In the genomic region with DNA sequence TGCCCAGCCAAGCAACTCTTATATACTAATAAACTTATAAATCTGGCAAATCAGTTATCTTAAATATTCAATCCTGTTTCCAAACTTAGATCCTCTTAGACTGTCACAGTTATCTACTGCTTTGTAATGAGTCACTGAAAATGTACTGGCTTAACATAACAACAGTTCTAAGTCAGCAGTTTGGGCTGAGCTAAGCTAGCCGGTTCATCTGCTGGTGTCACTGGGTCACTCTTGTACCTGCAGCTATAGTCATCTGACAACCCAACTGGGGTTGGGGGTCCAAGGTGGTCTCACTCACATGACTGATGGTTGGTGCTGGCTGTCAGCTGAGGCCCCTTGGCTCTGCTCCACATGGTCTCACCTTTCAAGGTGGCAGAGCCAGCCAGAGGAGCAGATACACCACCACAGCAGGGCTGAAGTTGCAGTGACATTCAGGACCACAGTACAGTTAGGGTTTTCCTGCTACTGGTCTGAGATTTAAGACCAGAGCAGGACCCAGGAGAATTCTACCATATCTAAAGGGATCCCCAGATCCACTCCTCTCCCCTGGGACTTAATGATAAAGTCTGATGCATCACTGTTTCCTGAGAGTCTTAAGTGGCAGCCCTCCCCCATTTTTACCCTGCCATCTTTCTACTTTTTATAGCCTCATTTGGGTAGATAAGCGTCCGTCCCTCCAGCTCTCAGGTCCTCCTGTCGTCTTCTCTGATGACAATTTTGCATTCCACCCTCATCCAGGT, we compare ENCODE assay signal across 28 cellular contexts. TPM values are rescaled to one million over a fixed set of nuclear protein-coding genes. Genes with fewer than 3 reads are reported as not detected.
DNase-seq lines count a peak whose midpoint lies in the region; ATAC-seq and TF ChIP-seq lines count a peak whose summit lies in the region.
"Had no signal": no experiment of that assay in that cellular context is flagged by ENCODE, and none has a peak within 500 bp of the region (broad histone marks: within the 10 kb centered on the region; RNA-seq: fewer than 3 reads in every experiment).

No MANE protein-coding gene starts in this region.

- peak; percentile 19 for ATAC-seq in stimulated activated naive CD8-positive, alpha-beta T cell treated with anti-CD3 and anti-CD28 coated beads, Interleukin-15, Interleukin-2, amounts not matched to agents 100 U/mL and 50 U/mL, for 24 hours
- no peak for ATAC-seq in stimulated activated naive CD8-positive, alpha-beta T cell treated with anti-CD3 and anti-CD28 coated beads, Interleukin-15, amount 100 ng/mL, for 72 hours
- no peak for ATAC-seq in HG02642 (IDR thresholded peaks at IDR 0.05; ENCODE audit: poor library complexity, unreplicated experiment)
- no peak for ATAC-seq in HG02588 (IDR thresholded peaks at IDR 0.05; ENCODE audit: unreplicated experiment)
- ATAC-seq: activated naive CD8-positive, alpha-beta T cell treated with anti-CD3 and anti-CD28 coated beads, Interleukin-2, amount 50 U/mL, for 24 hours; body of pancreas; effector memory CD8-positive, alpha-beta T cell; left ventricle myocardium superior; natural killer cell; WTC11 had no signal

- H3K27me3 Mint-ChIP-seq in stimulated activated naive CD8-positive, alpha-beta T cell treated with anti-CD3 and anti-CD28 coated beads, Interleukin-15, amount 100 ng/mL, for 72 hours, result no peaks in the 10 kb centered on the region
- H3K27me3 Mint-ChIP-seq in type B pancreatic cell, result no peaks in the 10 kb centered on the region
- H3K27me3 Mint-ChIP-seq: activated CD4-positive, alpha-beta memory T cell treated with anti-CD3 and anti-CD28 coated beads for 36 hours; activated naive CD8-positive, alpha-beta T cell treated with anti-CD3 and anti-CD28 coated beads, Interleukin-2, amount 50 U/mL, for 24 hours; CD4-positive, alpha-beta T cell; effector memory CD8-positive, alpha-beta T cell had no signal

- no peaks in the 10 kb centered on the region for H3K4me1 ChIP-seq in sigmoid colon
- H3K4me1 ChIP-seq: body of pancreas, parathyroid adenoma, suprapubic skin, uterus had no signal

- TF ChIP-seq CTCF in fibroblast of the aortic adventitia (IDR thresholded peaks at IDR 0.05; ENCODE audit: insufficient read depth, low read length) (no peak), type B pancreatic cell (conservative IDR thresholded peaks at IDR 0.05) (no peak), sigmoid colon (IDR thresholded peaks at IDR 0.05) (no peak)

- H3K9me3 ChIP-seq in sigmoid colon, result no peaks in the 10 kb centered on the region
- H3K9me3 ChIP-seq: body of pancreas, suprapubic skin, uterus had no signal

- no peak overlapping the region for H3K4me3 Mint-ChIP-seq in stimulated activated naive CD8-positive, alpha-beta T cell treated with anti-CD3 and anti-CD28 coated beads, Interleukin-15, amount 100 ng/mL, for 72 hours
- H3K4me3 Mint-ChIP-seq in type B pancreatic cell, result no peak overlapping the region
- H3K4me3 Mint-ChIP-seq: activated CD4-positive, alpha-beta memory T cell treated with anti-CD3 and anti-CD28 coated beads for 36 hours; activated naive CD8-positive, alpha-beta T cell treated with anti-CD3 and anti-CD28 coated beads, Interleukin-2, amount 50 U/mL, for 24 hours; CD4-positive, alpha-beta T cell; effector memory CD8-positive, alpha-beta T cell; natural killer cell; WTC11 had no signal

- H3K4me3 ChIP-seq in fibroblast of the aortic adventitia (ENCODE audit: low read depth, low read length) (no peak overlapping the region), sigmoid colon (no peak overlapping the region)
- H3K4me3 ChIP-seq: body of pancreas, hepatocyte, suprapubic skin, uterus had no signal

- no peak overlapping the region for H3K27ac ChIP-seq in sigmoid colon
- H3K27ac ChIP-seq: body of pancreas, hepatocyte, HL-60, parathyroid adenoma, suprapubic skin, uterus had no signal

- no peak overlapping the region for H3K27ac Mint-ChIP-seq in stimulated activated naive CD8-positive, alpha-beta T cell treated with anti-CD3 and anti-CD28 coated beads, Interleukin-15, amount 100 ng/mL, for 72 hours
- H3K27ac Mint-ChIP-seq in type B pancreatic cell, result peak overlapping the region; percentile 2
- H3K27ac Mint-ChIP-seq: activated CD4-positive, alpha-beta memory T cell treated with anti-CD3 and anti-CD28 coated beads for 36 hours; activated naive CD8-positive, alpha-beta T cell treated with anti-CD3 and anti-CD28 coated beads, Interleukin-2, amount 50 U/mL, for 24 hours; CD4-positive, alpha-beta T cell; effector memory CD8-positive, alpha-beta T cell; natural killer cell; WTC11 had no signal

- peaks cover 29% of the 10 kb centered on the region for H3K4me1 Mint-ChIP-seq in stimulated activated naive CD8-positive, alpha-beta T cell treated with anti-CD3 and anti-CD28 coated beads, Interleukin-15, amount 100 ng/mL, for 72 hours
- peaks cover 4% of the 10 kb centered on the region for H3K4me1 Mint-ChIP-seq in type B pancreatic cell (ENCODE audit: unreplicated experiment)

- WGBS in sigmoid colon, 2 donors, result 84 to 87% methylated on average over 4 of the region's 4 CpGs

- intact Hi-C loops in sigmoid colon (cut with DNase I), result no loop called here

- no peak for TF ChIP-seq EP300 in sigmoid colon (IDR thresholded peaks at IDR 0.05)

- TF ChIP-seq POLR2A in sigmoid colon (IDR thresholded peaks at IDR 0.05), result no peak

- peaks cover 0 to 8% of the 10 kb centered on the region in 2 donors for H3K9me3 Mint-ChIP-seq in stimulated activated naive CD8-positive, alpha-beta T cell treated with anti-CD3 and anti-CD28 coated beads, Interleukin-15, amount 100 ng/mL, for 72 hours
- H3K9me3 Mint-ChIP-seq in type B pancreatic cell, result no peaks in the 10 kb centered on the region
- H3K9me3 Mint-ChIP-seq: activated naive CD8-positive, alpha-beta T cell treated with anti-CD3 and anti-CD28 coated beads, Interleukin-2, amount 50 U/mL, for 24 hours; CD4-positive, alpha-beta T cell; effector memory CD8-positive, alpha-beta T cell; natural killer cell had no signal

- peaks cover 14% of the 10 kb centered on the region for H3K36me3 Mint-ChIP-seq in type B pancreatic cell
- H3K36me3 Mint-ChIP-seq: natural killer cell had no signal

- DNase-seq in stimulated activated naive CD8-positive, alpha-beta T cell treated with anti-CD3 and anti-CD28 coated beads, Interleukin-15, Interleukin-2, amounts not matched to agents 100 U/mL and 50 U/mL, for 24 hours, result no peak
- DNase-seq in stimulated activated naive CD8-positive, alpha-beta T cell treated with anti-CD3 and anti-CD28 coated beads, Interleukin-15, amount 100 ng/mL, for 72 hours, result no peak
- DNase-seq in RKO (ENCODE audit: low spot score) (peak; percentile 45), fibroblast of the aortic adventitia (ENCODE audit: low read depth) (peak; percentile 30), type B pancreatic cell (ENCODE audit: extremely low spot score, unreplicated experiment) (no peak), sigmoid colon (no peak)
- DNase-seq: activated CD4-positive, alpha-beta memory T cell treated with anti-CD3 and anti-CD28 coated beads for 36 hours; activated gamma-delta T cell; activated naive CD8-positive, alpha-beta T cell treated with anti-CD3 and anti-CD28 coated beads, Interleukin-2, amount 50 U/mL, for 24 hours; body of pancreas; CD4-positive, alpha-beta T cell; effector memory CD8-positive, alpha-beta T cell; left ventricle myocardium superior; midbrain; natural killer cell; NCI-H1436; NCI-H2107; NCI-H510A treated with DMSO at 0.1 percent for 48 hours; NK-92 treated with Interleukin-12 subunit alpha and Interleukin-12 subunit beta, amount 100 ng/mL, for 24 hours; T-helper 9 cell; uterus had no signal

- H3K27me3 ChIP-seq in sigmoid colon, result no peaks in the 10 kb centered on the region
- H3K27me3 ChIP-seq: body of pancreas, hepatocyte, suprapubic skin, uterus had no signal

- no peaks in the 10 kb centered on the region for H3K36me3 ChIP-seq in sigmoid colon
- H3K36me3 ChIP-seq: suprapubic skin, uterus had no signal

RNA-seq across cellular contexts. Expression of a gene that starts 7.9 kb away (rescaled TPM):
- 7.6 and 14.5 TPM in 2 replicates for total RNA-seq in fibroblast of the aortic adventitia (ENCODE audit: low replicate concordance)
- 21.1 and 22.3 TPM in 2 replicates for total RNA-seq in type B pancreatic cell (ENCODE audit: low replicate concordance)
- 10 to 100 TPM; 23.3 to 33.9 (median 25.8) TPM for total RNA-seq in sigmoid colon
- 10 to 100 TPM; 14.2 to 16.8 (median 14.8) TPM for polyA plus RNA-seq in sigmoid colon

RNA-seq across cellular contexts. Expression of a gene that starts 12.2 kb away (rescaled TPM):
- total RNA-seq in fibroblast of the aortic adventitia (ENCODE audit: low replicate concordance) (112 and 142 TPM in 2 replicates), type B pancreatic cell (ENCODE audit: low replicate concordance) (176 and 206 TPM in 2 replicates), sigmoid colon (10 to 100 TPM; 58.2 to 90.3 (median 81.0) TPM)
- 10 to 100 TPM; 38.4 to 84.3 (median 50.2) TPM for polyA plus RNA-seq in sigmoid colon

RNA-seq across cellular contexts. Expression of a gene that starts 32.7 kb away (rescaled TPM):
- 7.0 and 7.2 TPM in 2 replicates for total RNA-seq in fibroblast of the aortic adventitia (ENCODE audit: low replicate concordance)
- total RNA-seq in type B pancreatic cell (ENCODE audit: low replicate concordance), result 3.5 and 6.9 TPM in 2 replicates
- total RNA-seq in sigmoid colon, result 10 to 100 TPM; 15.0 to 26.2 (median 20.3) TPM
- polyA plus RNA-seq in sigmoid colon, result 10 to 100 TPM; 15.3 to 41.5 (median 20.4) TPM
- polyA plus RNA-seq: hepatocyte had no signal

RNA-seq across cellular contexts. Expression of a gene that starts 52.2 kb away (rescaled TPM):
- 18.9 and 33.3 TPM in 2 replicates for total RNA-seq in fibroblast of the aortic adventitia (ENCODE audit: low replicate concordance)
- total RNA-seq in type B pancreatic cell (ENCODE audit: low replicate concordance), result 34.2 and 38.9 TPM in 2 replicates
- 10 to 100 TPM; 45.7 to 80.6 (median 62.9) TPM for total RNA-seq in sigmoid colon
- polyA plus RNA-seq in sigmoid colon, result 10 to 100 TPM; 70.8 to 82.8 (median 82.3) TPM

RNA-seq across cellular contexts. Expression of a gene that starts 52.3 kb away (rescaled TPM):
- total RNA-seq in fibroblast of the aortic adventitia (ENCODE audit: low replicate concordance), result 39.0 and 50.9 TPM in 2 replicates
- 47.9 and 49.0 TPM in 2 replicates for total RNA-seq in type B pancreatic cell (ENCODE audit: low replicate concordance)
- 10 to 100 TPM; 41.4 to 64.8 (median 50.1) TPM for total RNA-seq in sigmoid colon
- 100 to 1,000 TPM in 2 of 3 donors, 10 to 100 TPM in 1; 91.3 to 130 (median 116) TPM for polyA plus RNA-seq in sigmoid colon

Comparison
In these comparisons a context has a peak if more than half of its experiments do, and no peak if none do; other contexts are left out.
1. DNase-seq: peak in RKO (single experiment) and fibroblast of the aortic adventitia (single experiment); none in stimulated activated naive CD8-positive, alpha-beta T cell treated with anti-CD3 and anti-CD28 coated beads, Interleukin-15, Interleukin-2, amounts not matched to agents 100 U/mL and 50 U/mL, for 24 hours (single experiment), stimulated activated naive CD8-positive, alpha-beta T cell treated with anti-CD3 and anti-CD28 coated beads, Interleukin-15, amount 100 ng/mL, for 72 hours (0 of 2), type B pancreatic cell (single experiment) and sigmoid colon (single experiment).